Comparison of ENCODE assay signal across 13 cellular contexts in genomic region chr6:111840821-111841220, GRCh38.
"Had no signal": no experiment of that assay in that cellular context is flagged by ENCODE, and none has a peak within 500 bp of the region (broad histone marks: within the 10 kb centered on the region; RNA-seq: fewer than 3 reads in every experiment).

No MANE protein-coding gene starts in this region.

- H3K4me3 ChIP-seq: cardiac muscle cell, dorsolateral prefrontal cortex, lower lobe of right lung, tibial artery had no signal

- H3K27ac ChIP-seq: cardiac muscle cell, lower lobe of right lung, neutrophil, tibial artery had no signal

- H3K9me3 ChIP-seq: lower lobe of right lung, neutrophil, tibial artery had no signal

- ATAC-seq: esophagus mucosa, left colon, lower lobe of right lung had no signal

- H3K27me3 ChIP-seq: cardiac muscle cell, dorsolateral prefrontal cortex, neutrophil, tibial artery had no signal

- DNase-seq: activated CD4-positive, alpha-beta T cell treated with anti-CD3 and anti-CD28 coated beads, Interleukin-2, amount 50 U/mL, for 48 hours; activated naive CD4-positive, alpha-beta T cell; dorsolateral prefrontal cortex; left colon; lower lobe of right lung; midbrain; stimulated activated CD4-positive, alpha-beta T cell treated with anti-CD3 and anti-CD28 coated beads, Interleukin-15, amount 100 ng/mL, for 24 hours; stimulated activated CD4-positive, alpha-beta T cell treated with anti-CD3 and anti-CD28 coated beads, Interleukin-4, amount 100 ng/mL, for 1 hour; stimulated activated naive CD4-positive, alpha-beta T cell; tibial artery had no signal

- H3K36me3 ChIP-seq: cardiac muscle cell, neutrophil, tibial artery had no signal
